8 cellular contexts compared by ENCODE assay signal in genomic region chr1:15833069-15833679, GRCh38. TPM values are rescaled to one million over a fixed set of nuclear protein-coding genes. Genes with fewer than 3 reads are reported as not detected.
DNase-seq lines count a peak whose midpoint lies in the region; TF ChIP-seq lines count a peak whose summit lies in the region.

No MANE protein-coding gene starts in this region.

- in situ Hi-C loops in transverse colon (cut with MboI; ENCODE audit: low pct_ligation_motif_present in 1 of 4, low pct_unique_long_range_greater_than_20kb in 1 of 4, low sequenced_read_pairs in 3 of 4), result no loop called here

- H3K4me1 ChIP-seq in endodermal cell (ENCODE audit: control insufficient read depth, insufficient read depth, low read length) (no peaks in the 10 kb centered on the region), transverse colon (peaks cover 7 to 40% (median 30%) of the 10 kb centered on the region in 4 donors)

- WGBS in endodermal cell (ENCODE audit: insufficient coverage in 1 of 2, insufficient read length in 1 of 2), 2 experiments, result 92 to 94% methylated on average over 17 to 24 of the region's 24 CpGs
- 32 to 38% methylated on average over 9 to 24 of the region's 24 CpGs for WGBS in transverse colon (ENCODE audit: low coverage in 1 of 2), 2 donors

- H3K9me3 Mint-ChIP-seq in endodermal cell, result no peaks in the 10 kb centered on the region
- H3K9me3 Mint-ChIP-seq in nephron progenitor cell, result peaks cover 26% of the 10 kb centered on the region

- no peak overlapping the region for H3K27ac ChIP-seq in endodermal cell (ENCODE audit: low read depth, low read length)
- peak overlapping the region; percentile 98 to 100 (median 99) for H3K27ac ChIP-seq in transverse colon

- H3K27me3 ChIP-seq in endodermal cell (ENCODE audit: control insufficient read depth, insufficient read depth, low read length, poor library complexity, severe bottlenecking), result no peaks in the 10 kb centered on the region
- no peaks in the 10 kb centered on the region for H3K27me3 ChIP-seq in transverse colon

- intact Hi-C loops in transverse colon (cut with DNase I; ENCODE audit: low total_unique reads), result no loop called here

- H3K27ac Mint-ChIP-seq in endodermal cell (no peak overlapping the region), nephron progenitor cell (no peak overlapping the region)

- peak; percentile 65 for TF ChIP-seq POLR2A in transverse colon (IDR thresholded peaks at IDR 0.05)

- no peak overlapping the region for H3K9ac ChIP-seq in endodermal cell (ENCODE audit: extremely low read depth, low read length, poor library complexity, severe bottlenecking)

- TF ChIP-seq CTCF in endodermal cell (conservative IDR thresholded peaks at IDR 0.05), result no peak
- no peak for TF ChIP-seq CTCF in nephron progenitor cell (IDR thresholded peaks at IDR 0.05)
- no peak for TF ChIP-seq CTCF in transverse colon (IDR thresholded peaks at IDR 0.05)

- H3K36me3 ChIP-seq in endodermal cell (ENCODE audit: control insufficient read depth, insufficient read depth, low read length) (no peaks in the 10 kb centered on the region), transverse colon (no peaks in the 10 kb centered on the region)

- no peaks in the 10 kb centered on the region for H3K9me3 ChIP-seq in endodermal cell (ENCODE audit: control insufficient read depth, low read length)
- no peaks in the 10 kb centered on the region for H3K9me3 ChIP-seq in transverse colon

- H3K36me3 Mint-ChIP-seq in endodermal cell (ENCODE audit: low read depth) (peaks cover 7% of the 10 kb centered on the region), nephron progenitor cell (ENCODE audit: low read depth) (peaks cover 39% of the 10 kb centered on the region)

- no peaks in the 10 kb centered on the region for H3K27me3 Mint-ChIP-seq in endodermal cell (ENCODE audit: insufficient read depth)
- H3K27me3 Mint-ChIP-seq in nephron progenitor cell (ENCODE audit: low read depth, poor library complexity), result peaks cover 12% of the 10 kb centered on the region

- H3K4me3 ChIP-seq in endodermal cell (ENCODE audit: low read length) (peak overlapping the region; percentile 94), transverse colon (peak overlapping the region in 3 of 4 donors; percentile 64 to 80 (median 73))

- H3K4me1 Mint-ChIP-seq in endodermal cell, result peaks cover 8% of the 10 kb centered on the region
- H3K4me1 Mint-ChIP-seq in nephron progenitor cell, result peaks cover 48% of the 10 kb centered on the region

- TF ChIP-seq EP300 in transverse colon (IDR thresholded peaks at IDR 0.05; ENCODE audit: low read depth), result no peak

- DNase-seq in EL, result peak; percentile 48
- DNase-seq in NCI-H2107 treated with DMSO at 0.1 percent for 48 hours (lab: John Stamatoyannopoulos, UW; ENCODE audit: unreplicated experiment), result peak; percentile 74
- DNase-seq in activated CD4-positive, alpha-beta T cell treated with anti-CD3 and anti-CD28 coated beads, Interleukin-2, amount 50 U/mL, for 24 hours (ENCODE audit: low read depth in 1 of 2, low spot score in 1 of 2), result peak; percentile 15 to 36
- DNase-seq in endodermal cell, result peak; percentile 52
- DNase-seq in nephron progenitor cell, result no peak
- DNase-seq in transverse colon, result peak; percentile 72
- no peak for DNase-seq in HUDEP-2 (lab: John Stamatoyannopoulos, UW; ENCODE audit: unreplicated experiment in 76 of 76)
- no peak for DNase-seq in HuH-7 (ENCODE audit: low spot score)

- peak overlapping the region; percentile 86 for H3K4me3 Mint-ChIP-seq in endodermal cell
- peak overlapping the region; percentile 94 for H3K4me3 Mint-ChIP-seq in nephron progenitor cell

RNA-seq across cellular contexts. Expression of gene SPEN, which starts 14.3 kb away (rescaled TPM):
- total RNA-seq in endodermal cell (10 to 100 TPM; 61.5 to 71.9 TPM), transverse colon (10 to 100 TPM; 28.4 to 81.9 (median 42.6) TPM)
- polyA plus RNA-seq in endodermal cell (2013, experiment 1 of 2), result 55.4 TPM
- 52.7 TPM for polyA plus RNA-seq in endodermal cell (2013, experiment 2 of 2)

RNA-seq across cellular contexts. Expression of gene UQCRHL, which starts 25.7 kb away (rescaled TPM):
- total RNA-seq in endodermal cell (1 to 10 TPM; 1.6 to 3.7 TPM), transverse colon (1 to 10 TPM in 3 of 4 donors, under 1 TPM in 1; 0.75 to 3.0 (median 1.7) TPM)
- polyA plus RNA-seq in endodermal cell (2013, experiment 1 of 2), result 5.2 TPM
- 5.2 TPM for polyA plus RNA-seq in endodermal cell (2013, experiment 2 of 2)

Comparison
In these comparisons a context has a peak if more than half of its experiments do, and no peak if none do; other contexts are left out.
1. DNase-seq: peak in EL (single experiment), NCI-H2107 treated with DMSO at 0.1 percent for 48 hours (single experiment), activated CD4-positive, alpha-beta T cell treated with anti-CD3 and anti-CD28 coated beads, Interleukin-2, amount 50 U/mL, for 24 hours (2 of 2), endodermal cell (single experiment) and transverse colon (single experiment); none in nephron progenitor cell (single experiment), HUDEP-2 (0 of 76) and HuH-7 (single experiment).